1 cellular context compared by ENCODE assay signal in genomic region chr9:107848598-107848997, GRCh38.
TF ChIP-seq lines count a peak whose summit lies in the region.

No MANE protein-coding gene starts in this region.

TF ChIP-seq in H1, 55 proteins besides CTCF, POLR2A, EP300 and RAD21 (continued from another document):
- no peak for TF ChIP-seq USF2 (IDR thresholded peaks at IDR 0.05; ENCODE audit: low read length)
- no peak for TF ChIP-seq CEBPB (IDR thresholded peaks at IDR 0.05; ENCODE audit: low read depth, low read length)
- no peak for TF ChIP-seq TEAD4 (IDR thresholded peaks at IDR 0.05; ENCODE audit: low read depth, low read length)
- TF ChIP-seq POU5F1 (IDR thresholded peaks at IDR 0.05; ENCODE audit: low read depth, low read length) = no peak
TF ChIP-seq in H1: peak in this region for 0.
